Comparison of ENCODE assay signal across 8 cellular contexts in the genomic region with DNA sequence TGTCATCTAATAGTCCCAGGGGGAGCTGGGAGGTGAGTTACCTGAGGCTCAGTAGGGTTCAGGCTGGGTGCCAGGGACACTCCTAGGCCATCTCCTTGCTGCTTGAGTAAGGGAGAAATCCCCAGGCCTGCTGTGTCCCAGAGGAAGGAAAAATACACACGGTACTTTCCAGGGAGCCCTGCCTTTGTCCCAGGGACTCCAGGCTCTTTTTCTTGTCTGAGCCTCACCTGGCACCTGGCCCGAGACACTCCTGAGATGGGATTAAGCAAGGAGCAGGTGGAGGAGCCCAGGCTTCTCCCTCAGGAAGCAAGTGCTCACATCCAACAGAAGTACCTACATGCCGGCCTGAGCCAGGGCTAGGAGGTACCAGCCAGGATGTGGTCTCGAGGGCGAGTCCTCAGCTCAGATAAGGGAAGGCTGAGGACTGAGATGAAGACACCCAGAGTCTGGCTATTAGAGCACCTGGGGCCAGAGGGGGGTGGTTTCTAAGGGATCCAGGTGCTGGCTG.
DNase-seq lines count a peak whose midpoint lies in the region; ATAC-seq lines count a peak whose summit lies in the region.

No MANE protein-coding gene starts in this region.

- peaks cover 0 to 4% of the 10 kb centered on the region in 2 donors for H3K9me3 Mint-ChIP-seq in stimulated activated naive CD8-positive, alpha-beta T cell treated with anti-CD3 and anti-CD28 coated beads, Interleukin-15, amount 100 ng/mL, for 72 hours

- peak overlapping the region; percentile 84 to 85 for H3K4me3 Mint-ChIP-seq in stimulated activated naive CD8-positive, alpha-beta T cell treated with anti-CD3 and anti-CD28 coated beads, Interleukin-15, amount 100 ng/mL, for 72 hours

- no peaks in the 10 kb centered on the region for H3K27me3 Mint-ChIP-seq in stimulated activated naive CD8-positive, alpha-beta T cell treated with anti-CD3 and anti-CD28 coated beads, Interleukin-15, amount 100 ng/mL, for 72 hours

- ATAC-seq in stimulated activated naive CD8-positive, alpha-beta T cell treated with anti-CD3 and anti-CD28 coated beads, Interleukin-15, amount 100 ng/mL, for 72 hours = peak; percentile 32
- no peak for ATAC-seq in GM21515 (IDR thresholded peaks at IDR 0.05; ENCODE audit: unreplicated experiment)

- H3K27ac Mint-ChIP-seq in stimulated activated naive CD8-positive, alpha-beta T cell treated with anti-CD3 and anti-CD28 coated beads, Interleukin-15, amount 100 ng/mL, for 72 hours = peak overlapping the region; percentile 99 to 100

- DNase-seq in activated CD8-positive, alpha-beta memory T cell treated with anti-CD3 and anti-CD28 coated beads for 24 hours = peak; percentile 71
- DNase-seq in activated CD8-positive, alpha-beta memory T cell treated with anti-CD3 and anti-CD28 coated beads, Interleukin-2, amount 50 U/mL, for 4 hours = no peak
- DNase-seq in RPMI8226 (peak; percentile 20), epithelial cell of prostate (ENCODE audit: low read depth, low spot score) (no peak), amniotic stem cell (lab: John Stamatoyannopoulos, UW) (no peak), NCI-H748 treated with DMSO at 0.1 percent for 48 hours (lab: John Stamatoyannopoulos, UW) (no peak)
- DNase-seq in stimulated activated naive CD8-positive, alpha-beta T cell treated with anti-CD3 and anti-CD28 coated beads, Interleukin-15, amount 100 ng/mL, for 72 hours = peak; percentile 51 to 71

- H3K27ac ChIP-seq in epithelial cell of prostate = peak overlapping the region; percentile 78

- peaks cover 75% of the 10 kb centered on the region for H3K4me1 Mint-ChIP-seq in stimulated activated naive CD8-positive, alpha-beta T cell treated with anti-CD3 and anti-CD28 coated beads, Interleukin-15, amount 100 ng/mL, for 72 hours

Comparison
In these comparisons a context has a peak if more than half of its experiments do, and no peak if none do; other contexts are left out.
1. DNase-seq: peak in activated CD8-positive, alpha-beta memory T cell treated with anti-CD3 and anti-CD28 coated beads for 24 hours (single experiment), RPMI8226 (single experiment) and stimulated activated naive CD8-positive, alpha-beta T cell treated with anti-CD3 and anti-CD28 coated beads, Interleukin-15, amount 100 ng/mL, for 72 hours (2 of 2); none in activated CD8-positive, alpha-beta memory T cell treated with anti-CD3 and anti-CD28 coated beads, Interleukin-2, amount 50 U/mL, for 4 hours (single experiment), epithelial cell of prostate (single experiment), amniotic stem cell (single experiment) and NCI-H748 treated with DMSO at 0.1 percent for 48 hours (single experiment).